In genomic region chr12:101551362-101552114, GRCh38 we compare ENCODE assay signal across 22 cellular contexts. TPM values are rescaled to one million over a fixed set of nuclear protein-coding genes. Genes with fewer than 3 reads are reported as not detected.
"Had no signal": no experiment of that assay in that cellular context is flagged by ENCODE, and none has a peak within 500 bp of the region (broad histone marks: within the 10 kb centered on the region; RNA-seq: fewer than 3 reads in every experiment).

No MANE protein-coding gene starts in this region.

- ATAC-seq: activated T-helper 17 cell treated with anti-CD3 and anti-CD28 coated beads, Interleukin-2, amount 50 U/mL, for 72 hours; stimulated activated effector memory CD8-positive, alpha-beta T cell treated with anti-CD3 and anti-CD28 coated beads, Interleukin-12 subunit alpha, Interleukin-12 subunit beta, amount 100 ng/mL, for 72 hours; T-cell had no signal

- H3K27me3 ChIP-seq: gastroesophageal sphincter, neural progenitor cell, vagina had no signal

- H3K9ac ChIP-seq: neural progenitor cell had no signal

- H3K4me2 ChIP-seq: neural progenitor cell had no signal

- H3K9me3 ChIP-seq: gastroesophageal sphincter, vagina had no signal

- H2AFZ ChIP-seq: neural progenitor cell had no signal

- H3K4me1 ChIP-seq: neural progenitor cell had no signal

- H3K4me3 ChIP-seq: gastroesophageal sphincter, neural progenitor cell, vagina had no signal

- DNase-seq: activated CD4-positive, alpha-beta T cell treated with anti-CD3 and anti-CD28 coated beads, Interleukin-2, amount 50 U/mL, for 4 hours; activated CD8-positive, alpha-beta memory T cell treated with anti-CD3 and anti-CD28 coated beads for 24 hours; activated CD8-positive, alpha-beta memory T cell treated with anti-CD3 and anti-CD28 coated beads, Interleukin-2, amount 50 U/mL, for 4 hours; activated T-cell treated with anti-CD3 and anti-CD28 coated beads, Interleukin-2, amount 50 U/mL, for 24 hours; central memory CD4-positive, alpha-beta T cell; dermis blood vessel endothelial cell; effector CD8-positive, alpha-beta T cell; head of caudate nucleus; naive B cell; stimulated activated CD4-positive, alpha-beta T cell treated with anti-CD3 and anti-CD28 coated beads, Interleukin-2, amount 100 ng/mL, for 24 hours; T-cell had no signal

- H3K27ac ChIP-seq: gastroesophageal sphincter, neural progenitor cell, vagina had no signal

- H3K36me3 ChIP-seq: gastroesophageal sphincter, neural progenitor cell, vagina had no signal

- FAIRE-seq: astrocyte, islet of Langerhans had no signal

RNA-seq across cellular contexts. Expression of gene MYBPC1, which starts 43.2 kb away (rescaled TPM):
- total RNA-seq: activated T-helper 17 cell treated with anti-CD3 and anti-CD28 coated beads, Interleukin-2, amount 50 U/mL, for 72 hours; astrocyte; dermis blood vessel endothelial cell; mononuclear cell; osteocyte; progenitor cell of endocrine pancreas; T-cell; vagina had no signal
- polyA plus RNA-seq: liver had no signal
